8 cellular contexts compared by ENCODE assay signal in genomic region chr10:3757638-3758490, GRCh38. TPM values are rescaled to one million over a fixed set of nuclear protein-coding genes. Genes with fewer than 3 reads are reported as not detected.
A peak's percentile ranks its signal among the peaks of the same experiment; 100 is the strongest.
DNase-seq lines count a peak whose midpoint lies in the region; ATAC-seq, FAIRE-seq and TF ChIP-seq lines count a peak whose summit lies in the region.

No MANE protein-coding gene starts in this region.

- CTCF ChIA-PET in RWPE1 (lab: Yijun Ruan, JAX) = interaction anchor here (0.5 kb wide), 1 partner anchor 573 kb away, joined by 7 read pairs; no protein-coding TSS in a partner anchor

- no peaks in the 10 kb centered on the region for H3K9me3 ChIP-seq in aorta (ENCODE audit: control insufficient read depth, low read length)

- POLR2A ChIA-PET in RWPE1 (lab: Yijun Ruan, JAX; ENCODE audit: low non-redundant PET) = no interaction called here

- no peaks in the 10 kb centered on the region for H3K27me3 ChIP-seq in bronchial epithelial cell (ENCODE audit: control insufficient read depth, insufficient read depth, low read length)
- no peaks in the 10 kb centered on the region for H3K27me3 ChIP-seq in aorta (ENCODE audit: control insufficient read depth in 1 of 2, insufficient read depth in 2 of 2, low read length in 1 of 2)

- ATAC-seq in HG02588 (IDR thresholded peaks at IDR 0.05; ENCODE audit: unreplicated experiment) (peak; percentile 86), aorta (ENCODE audit: low FRiP score) (no peak)

- peak; percentile 74 for DNase-seq in GM13977 (ENCODE audit: low spot score)
- DNase-seq in RWPE1 (ENCODE audit: low spot score) = peak; percentile 80
- DNase-seq in bronchial epithelial cell (ENCODE audit: low read depth) = peak; percentile 98
- peak; percentile 50 to 53 for DNase-seq in stimulated activated CD8-positive, alpha-beta memory T cell treated with anti-CD3 and anti-CD28 coated beads, Interleukin-2, amount 100 ng/mL, for 48 hours (ENCODE audit: low read depth in 2 of 2)
- DNase-seq in retina = no peak
- DNase-seq in amygdala (lab: John Stamatoyannopoulos, UW) = no peak
- DNase-seq in aorta = no peak

- TF ChIP-seq CTCF in GM13977 (IDR thresholded peaks at IDR 0.05; ENCODE audit: extremely low read depth, insufficient read depth, missing control alignments) (no peak), RWPE1 (conservative IDR thresholded peaks at IDR 0.05; ENCODE audit: low read depth) (no peak), bronchial epithelial cell (IDR thresholded peaks at IDR 0.05; ENCODE audit: insufficient read depth, low read length, severe bottlenecking) (no peak)

- no peaks in the 10 kb centered on the region for H3K36me3 ChIP-seq in bronchial epithelial cell (ENCODE audit: control insufficient read depth, insufficient read depth, low read length)
- H3K36me3 ChIP-seq in aorta (ENCODE audit: control insufficient read depth in 1 of 2, insufficient read depth in 2 of 2, low read length in 1 of 2) = no peaks in the 10 kb centered on the region

- WGBS in aorta, 2 donors = 89% methylated on average over 14 of the region's 14 CpGs

- peaks cover 0 to 5% of the 10 kb centered on the region in 2 donors for H3K4me1 ChIP-seq in aorta (ENCODE audit: control insufficient read depth in 1 of 2, insufficient read depth in 2 of 2, low read length in 2 of 2)

- no peak overlapping the region for H3K4me3 ChIP-seq in bronchial epithelial cell (ENCODE audit: low read depth, low read length)
- H3K4me3 ChIP-seq in aorta (ENCODE audit: low read length in 2 of 2) = no peak overlapping the region

- FAIRE-seq in bronchial epithelial cell (lab: Jason Lieb, UNC) = no peak

- H3K27ac ChIP-seq in RWPE1 (peak overlapping the region; percentile 91), aorta (ENCODE audit: low read depth in 1 of 2, low read length in 2 of 2) (no peak overlapping the region)

- in situ Hi-C loops in GM13977 (cut with MboI; ENCODE audit: low pct_unique_long_range_greater_than_20kb, low sequenced_read_pairs, unreplicated experiment) = no loop called here

- intact Hi-C loops in aorta (cut with DNase I) = no loop called here

RNA-seq across cellular contexts. Expression of gene KLF6, which starts 27.1 kb away (rescaled TPM):
- total RNA-seq in bronchial epithelial cell (49.7 and 70.6 TPM in 2 replicates), aorta (100 to 1,000 TPM; 171 to 384 TPM)
- 100 to 1,000 TPM in 1 of 2 donors, 10 to 100 TPM in 1; 44.2 to 160 TPM for polyA plus RNA-seq in aorta

Comparison
In these comparisons a context has a peak if more than half of its experiments do, and no peak if none do; other contexts are left out.
1. DNase-seq: peak in GM13977 (single experiment), RWPE1 (single experiment), bronchial epithelial cell (single experiment) and stimulated activated CD8-positive, alpha-beta memory T cell treated with anti-CD3 and anti-CD28 coated beads, Interleukin-2, amount 100 ng/mL, for 48 hours (2 of 2); none in retina (single experiment), amygdala (0 of 56) and aorta (0 of 2).